In genomic region chr14:103104654-103105511, GRCh38 we compare ENCODE assay signal across 8 cellular contexts. TPM values are rescaled to one million over a fixed set of nuclear protein-coding genes. Genes with fewer than 3 reads are reported as not detected.
DNase-seq lines count a peak whose midpoint lies in the region; ATAC-seq and TF ChIP-seq lines count a peak whose summit lies in the region.

No MANE protein-coding gene starts in this region.

- H3K79me2 ChIP-seq in mammary epithelial cell (ENCODE audit: insufficient read depth, low read length), result no peaks in the 10 kb centered on the region

- H3K9ac ChIP-seq in mammary epithelial cell (ENCODE audit: insufficient read depth, low read length), result no peak overlapping the region

- H3K4me3 ChIP-seq in AG04449 (ENCODE audit: low read depth, low read length), result no peak overlapping the region
- H3K4me3 ChIP-seq in NB4 (ENCODE audit: low read depth, low read length), result no peak overlapping the region
- H3K4me3 ChIP-seq in mammary epithelial cell (replicated peaks in 1 of 3; ENCODE audit: insufficient read depth in 1 of 3, low read depth in 2 of 3, low read length in 3 of 3), result peak overlapping the region in 1 of 3 experiments; percentile 16

- H3K27me3 ChIP-seq in mammary epithelial cell (ENCODE audit: insufficient read depth, low read length), result peaks cover 30% of the 10 kb centered on the region

- TF ChIP-seq CTCF in AG04449 (IDR thresholded peaks at IDR 0.05; ENCODE audit: insufficient read depth, low read length, missing control alignments) (peak; percentile 97), NB4 (IDR thresholded peaks at IDR 0.05; ENCODE audit: low read depth, low read length) (peak; percentile 92), mammary epithelial cell (conservative IDR thresholded peaks at IDR 0.05 in 1 of 2, IDR thresholded peaks at IDR 0.05 in 1 of 2; ENCODE audit: extremely low read depth in 1 of 2, insufficient read depth in 1 of 2, low read depth in 1 of 2, low read length in 2 of 2) (peak; percentile 86 to 96)

- peak overlapping the region; percentile 4 for H2AFZ ChIP-seq in mammary epithelial cell (ENCODE audit: low read depth, low read length)

- no TSS peak for BruUV-seq in mammary epithelial cell (replicated peaks; lab: Mats Ljungman, UMichigan)

- no peak for DNase-seq in AG04449 (ENCODE audit: low read depth, low spot score)
- peak; percentile 60 for DNase-seq in NB4 (ENCODE audit: low read depth)
- DNase-seq in activated CD4-positive, CD25-positive, alpha-beta regulatory T cell (lab: John Stamatoyannopoulos, UW), result peak; percentile 48 to 73 (median 55)
- peak; percentile 62 for DNase-seq in mammary epithelial cell
- DNase-seq in kidney glomerular epithelial cell (lab: John Stamatoyannopoulos, UW), result peak; percentile 65
- DNase-seq in stimulated activated CD4-positive, alpha-beta T cell treated with anti-CD3 and anti-CD28 coated beads, Interleukin-4, amount 100 ng/mL, for 48 hours (ENCODE audit: low read depth in 2 of 2), result peak; percentile 53 to 70

- CTCF ChIA-PET in AG04449 (lab: Yijun Ruan, JAX) (interaction anchor here (0.6 to 9.9 kb wide), 61 partner anchors 8 to 1028 kb away, joined by 3 to 171 read pairs (median 5); partner anchors contain the start of gene EXOC3L4), mammary epithelial cell (lab: Charles Lee; ENCODE audit: low non-redundant PET) (interaction anchor here (0.5 to 1.3 kb wide), 13 partner anchors 9 to 410 kb away, joined by 3 to 22 read pairs (median 6); no protein-coding TSS in a partner anchor)

- dilution Hi-C loops in mammary epithelial cell (cut with HindIII; ENCODE audit: low sequenced_read_pairs), result no loop called here

- ATAC-seq in GM18868 (IDR thresholded peaks at IDR 0.05; ENCODE audit: unreplicated experiment), result peak; percentile 45
- no peak for ATAC-seq in GM19397 (IDR thresholded peaks at IDR 0.05; ENCODE audit: unreplicated experiment)

- in situ Hi-C loops in mammary epithelial cell (cut with MboI; ENCODE audit: low sequenced_read_pairs in 2 of 2), result loop anchor here in 1 of 2 donors (10.0 kb wide), 1 partner anchor 180 kb away; no protein-coding TSS in a partner anchor

- H4K20me1 ChIP-seq in mammary epithelial cell (ENCODE audit: insufficient read depth, low read length), result peaks cover 3% of the 10 kb centered on the region

- POLR2A ChIA-PET in AG04449 (lab: Yijun Ruan, JAX), result interaction anchor here (0.7 to 1.0 kb wide), 2 partner anchors 185 to 229 kb away, joined by 3 read pairs; partner anchors contain the start of gene EIF5

- intact Hi-C loops in mammary epithelial cell (cut with micrococcal nuclease), result loop anchor here (1.0 kb wide), 4 partner anchors 36 to 286 kb away; no protein-coding TSS in a partner anchor

- H3K9me3 ChIP-seq in mammary epithelial cell (replicated peaks; ENCODE audit: insufficient read depth, low read length), result no peaks in the 10 kb centered on the region

- H3K4me1 ChIP-seq in mammary epithelial cell (ENCODE audit: insufficient read depth, low read length), result peaks cover 14% of the 10 kb centered on the region

- H3K27ac ChIP-seq in mammary epithelial cell (ENCODE audit: insufficient read depth, low read depth, low read length), result no peak overlapping the region

- 30% methylated on average over 10 of the region's 61 CpGs for WGBS in mammary epithelial cell (ENCODE audit: low coverage, missing lambda C conversion rate)

- H3K36me3 ChIP-seq in mammary epithelial cell (ENCODE audit: insufficient read depth, low read length), result no peaks in the 10 kb centered on the region

- no peak for TF ChIP-seq POLR2A in NB4 (IDR thresholded peaks at IDR 0.05; ENCODE audit: extremely low read depth, insufficient read length)

- H3K4me2 ChIP-seq in mammary epithelial cell (ENCODE audit: insufficient read depth, low read depth, low read length), result peak overlapping the region; percentile 72

RNA-seq across cellular contexts. Expression of gene EXOC3L4, which starts 10.4 kb away (rescaled TPM):
- not detected for total RNA-seq in mammary epithelial cell
- polyA plus RNA-seq in mammary epithelial cell, result not detected
- polyA minus RNA-seq in mammary epithelial cell, result not detected

RNA-seq across cellular contexts. Expression of gene TNFAIP2, which starts 18.4 kb away (rescaled TPM):
- total RNA-seq in mammary epithelial cell, result 1 to 10 TPM; 1.8 to 3.3 TPM
- polyA plus RNA-seq in mammary epithelial cell, result 0.14 TPM
- polyA minus RNA-seq in mammary epithelial cell, result not detected

RNA-seq across cellular contexts. Expression of gene LBHD2, which starts 20.9 kb away (rescaled TPM):
- not detected for total RNA-seq in mammary epithelial cell
- polyA plus RNA-seq in mammary epithelial cell, result not detected
- polyA minus RNA-seq in mammary epithelial cell, result not detected

RNA-seq across cellular contexts. Expression of gene CDC42BPB, which starts 47.5 kb away (rescaled TPM):
- 10 to 100 TPM; 73.5 to 82.5 TPM for total RNA-seq in mammary epithelial cell
- 52.4 TPM for polyA plus RNA-seq in mammary epithelial cell
- 196 TPM for polyA minus RNA-seq in mammary epithelial cell
